ENCODE assay signal across 8 cellular contexts in genomic region chr15:78034495-78035191, GRCh38. TPM values are rescaled to one million over a fixed set of nuclear protein-coding genes. Genes with fewer than 3 reads are reported as not detected.
DNase-seq lines count a peak whose midpoint lies in the region; ATAC-seq and TF ChIP-seq lines count a peak whose summit lies in the region.

No MANE protein-coding gene starts in this region.

- peaks cover 31% of the 10 kb centered on the region in 2 donors for H3K36me3 Mint-ChIP-seq in CD14-positive monocyte

- ATAC-seq in GM21528 (IDR thresholded peaks at IDR 0.05; ENCODE audit: low FRiP score, unreplicated experiment): peak; percentile 77
- peak; percentile 53 for ATAC-seq in left ventricle myocardium superior

- peak overlapping the region; percentile 89 to 95 (median 92) for H3K27ac Mint-ChIP-seq in CD14-positive monocyte

- peak overlapping the region; percentile 79 to 92 for H3K4me3 Mint-ChIP-seq in CD14-positive monocyte

- DNase-seq in CD14-positive monocyte (ENCODE audit: low spot score) (peak; percentile 68), NCI-H128 (lab: John Stamatoyannopoulos, UW; ENCODE audit: unreplicated experiment) (peak; percentile 3), left ventricle myocardium superior (peak; percentile 38), amygdala (lab: John Stamatoyannopoulos, UW) (no peak), HuH-7 (ENCODE audit: low spot score) (no peak)
- DNase-seq in activated T-cell treated with anti-CD3 and anti-CD28 coated beads, Interleukin-2, amount 50 U/mL, for 48 hours: peak; percentile 86 to 89
- DNase-seq in stimulated activated CD4-positive, alpha-beta T cell treated with anti-CD3 and anti-CD28 coated beads, Interleukin-4, amount 100 ng/mL, for 1 hour: peak; percentile 78

- intact Hi-C loops in CD14-positive monocyte (cut with micrococcal nuclease) (loop anchor here (5.0 kb wide), 2 partner anchors 33 to 38 kb away; no protein-coding TSS in a partner anchor), left ventricle myocardium superior (cut with micrococcal nuclease) (no loop called here)

- H3K4me1 Mint-ChIP-seq in CD14-positive monocyte: peaks cover 79% of the 10 kb centered on the region

- TF ChIP-seq CTCF in CD14-positive monocyte (IDR thresholded peaks at IDR 0.05): no peak

- H3K9me3 Mint-ChIP-seq in CD14-positive monocyte: peaks cover 0 to 2% (median 0%) of the 10 kb centered on the region in 7 donors

- H3K27me3 Mint-ChIP-seq in CD14-positive monocyte (ENCODE audit: low read depth in 3 of 3): peaks cover 0 to 1% (median 0%) of the 10 kb centered on the region in 3 donors

RNA-seq across cellular contexts. Expression of gene TBC1D2B, which starts 42.9 kb away (rescaled TPM):
- polyA plus RNA-seq in CD14-positive monocyte: 1 to 10 TPM; 5.9 to 6.2 TPM
- total RNA-seq in left ventricle myocardium superior: 11.9 TPM

RNA-seq across cellular contexts. Expression of gene SH2D7, which starts 57.7 kb away (rescaled TPM):
- not detected for polyA plus RNA-seq in CD14-positive monocyte
- not detected for total RNA-seq in left ventricle myocardium superior

Comparison
In these comparisons a context has a peak if more than half of its experiments do, and no peak if none do; other contexts are left out.
1. DNase-seq: peak in CD14-positive monocyte (single experiment), NCI-H128 (single experiment), activated T-cell treated with anti-CD3 and anti-CD28 coated beads, Interleukin-2, amount 50 U/mL, for 48 hours (2 of 2), left ventricle myocardium superior (single experiment) and stimulated activated CD4-positive, alpha-beta T cell treated with anti-CD3 and anti-CD28 coated beads, Interleukin-4, amount 100 ng/mL, for 1 hour (single experiment); none in amygdala (0 of 56) and HuH-7 (single experiment).